Comparison of ENCODE assay signal across 11 cellular contexts in the genomic region with DNA sequence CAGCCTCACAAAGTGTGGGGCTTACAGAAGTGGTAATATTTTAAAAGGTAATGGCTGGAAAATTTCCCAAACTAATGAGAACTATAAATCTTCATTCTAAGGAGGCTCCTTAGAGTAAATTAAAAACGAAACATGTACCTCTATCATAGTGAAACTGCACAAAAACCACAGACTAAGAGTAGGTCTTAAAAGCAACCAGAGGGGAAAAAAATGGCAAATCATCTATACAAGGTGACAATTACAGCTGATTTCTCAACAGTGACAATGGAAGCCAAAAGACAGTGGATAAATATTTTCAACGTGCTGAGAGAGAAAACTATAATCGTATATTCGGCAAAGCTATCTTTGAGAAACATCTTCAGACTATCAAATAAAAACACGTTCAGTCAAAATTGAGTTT. TPM values are rescaled to one million over a fixed set of nuclear protein-coding genes. Genes with fewer than 3 reads are reported as not detected.
DNase-seq lines count a peak whose midpoint lies in the region; ATAC-seq and TF ChIP-seq lines count a peak whose summit lies in the region.
"Had no signal": no experiment of that assay in that cellular context is flagged by ENCODE, and none has a peak within 500 bp of the region (broad histone marks: within the 10 kb centered on the region; RNA-seq: fewer than 3 reads in every experiment).

No MANE protein-coding gene starts in this region.

- H3K9me2 ChIP-seq in MM.1S (replicated peaks; ENCODE audit: insufficient read depth, low read length) = no peaks in the 10 kb centered on the region

- H3K4me1 Mint-ChIP-seq in activated naive CD4-positive, alpha-beta T cell treated with anti-CD3 and anti-CD28 coated beads, Interleukin-2, amount 10 ng/mL, durations not matched to agents 7 days and 5 days = peaks cover 28% of the 10 kb centered on the region
- peaks cover 46% of the 10 kb centered on the region for H3K4me1 Mint-ChIP-seq in chondrocyte (ENCODE audit: low read depth)

- H3K9ac ChIP-seq in MM.1S (ENCODE audit: low read length) = no peak overlapping the region

- no peaks in the 10 kb centered on the region for H3F3A ChIP-seq in MM.1S (ENCODE audit: insufficient read depth, low read length)

- no peaks in the 10 kb centered on the region for H3K27me3 ChIP-seq in MM.1S (replicated peaks; ENCODE audit: insufficient read depth, low read length)
- H3K27me3 ChIP-seq: brain microvascular endothelial cell had no signal

- TF ChIP-seq CTCF in MM.1S (IDR thresholded peaks at IDR 0.05; ENCODE audit: low read length) = no peak
- TF ChIP-seq CTCF in chondrocyte (IDR thresholded peaks at IDR 0.05) = no peak

- H3K27ac Mint-ChIP-seq in activated naive CD4-positive, alpha-beta T cell treated with anti-CD3 and anti-CD28 coated beads, Interleukin-2, amount 10 ng/mL, durations not matched to agents 7 days and 5 days = peak overlapping the region; percentile 3
- no peak overlapping the region for H3K27ac Mint-ChIP-seq in chondrocyte (ENCODE audit: unreplicated experiment)

- H3K36me3 ChIP-seq in MM.1S (replicated peaks; ENCODE audit: insufficient read depth, low read length) = no peaks in the 10 kb centered on the region
- H3K36me3 ChIP-seq: brain microvascular endothelial cell had no signal

- peaks cover 27% of the 10 kb centered on the region for H3K9me3 Mint-ChIP-seq in activated naive CD4-positive, alpha-beta T cell treated with anti-CD3 and anti-CD28 coated beads, Interleukin-2, amount 10 ng/mL, durations not matched to agents 7 days and 5 days
- H3K9me3 Mint-ChIP-seq in chondrocyte (ENCODE audit: low read depth) = peaks cover 8% of the 10 kb centered on the region

- CTCF ChIA-PET in activated naive CD4-positive, alpha-beta T cell treated with anti-CD3 and anti-CD28 coated beads, Interleukin-2, amount 10 ng/mL, durations not matched to agents 7 days and 5 days (lab: Charles Lee) = no interaction called here

- no peaks in the 10 kb centered on the region for H3K79me2 ChIP-seq in MM.1S (ENCODE audit: low read length)

- peaks cover 57% of the 10 kb centered on the region for H3K36me3 Mint-ChIP-seq in activated naive CD4-positive, alpha-beta T cell treated with anti-CD3 and anti-CD28 coated beads, Interleukin-2, amount 10 ng/mL, durations not matched to agents 7 days and 5 days
- peaks cover 6% of the 10 kb centered on the region for H3K36me3 Mint-ChIP-seq in chondrocyte (ENCODE audit: low read depth)

- no peaks in the 10 kb centered on the region for H4K20me1 ChIP-seq in MM.1S (ENCODE audit: insufficient read depth, low read length)

- H2AFZ ChIP-seq in MM.1S (ENCODE audit: low read length) = no peak overlapping the region

- no peaks in the 10 kb centered on the region for H3K27me3 Mint-ChIP-seq in activated naive CD4-positive, alpha-beta T cell treated with anti-CD3 and anti-CD28 coated beads, Interleukin-2, amount 10 ng/mL, durations not matched to agents 7 days and 5 days
- no peaks in the 10 kb centered on the region for H3K27me3 Mint-ChIP-seq in chondrocyte (ENCODE audit: low read depth)

- no peak overlapping the region for H3K27ac ChIP-seq in MM.1S (ENCODE audit: low read length)
- H3K27ac ChIP-seq: brain microvascular endothelial cell had no signal

- no peak for DNase-seq in activated naive CD4-positive, alpha-beta T cell treated with anti-CD3 and anti-CD28 coated beads, Interleukin-2, amount 10 ng/mL, durations not matched to agents 7 days and 5 days
- no peak for DNase-seq in activated naive CD4-positive, alpha-beta T cell treated with Interleukin-2 at 50 U/mL for 16 hours
- peak; percentile 58 for DNase-seq in MM.1S
- no peak for DNase-seq in NCI-H2171 (lab: John Stamatoyannopoulos, UW)
- DNase-seq in activated gamma-delta T cell (lab: John Stamatoyannopoulos, UW) = no peak
- DNase-seq in NCI-H2227 treated with DMSO at 0.1 percent for 48 hours (lab: John Stamatoyannopoulos, UW) = no peak
- no peak for DNase-seq in chondrocyte (ENCODE audit: low spot score)
- DNase-seq: brain microvascular endothelial cell; NCI-H2029 treated with DMSO at 0.1 percent for 48 hours; stimulated activated CD4-positive, alpha-beta T cell treated with anti-CD3 and anti-CD28 coated beads, Interleukin-1b, Interleukin-23, amount 100 ng/mL, for 48 hours had no signal

- no peaks in the 10 kb centered on the region for H3K4me1 ChIP-seq in MM.1S (ENCODE audit: low read length)

- H3K4me2 ChIP-seq in MM.1S (ENCODE audit: low read depth, low read length) = no peak overlapping the region

- H3K4me3 Mint-ChIP-seq in activated naive CD4-positive, alpha-beta T cell treated with anti-CD3 and anti-CD28 coated beads, Interleukin-2, amount 10 ng/mL, durations not matched to agents 7 days and 5 days = no peak overlapping the region
- H3K4me3 Mint-ChIP-seq in chondrocyte (ENCODE audit: unreplicated experiment) = no peak overlapping the region

- H3K9me3 ChIP-seq in MM.1S (replicated peaks; ENCODE audit: insufficient read depth, low read length) = no peaks in the 10 kb centered on the region

- no peak overlapping the region for H3K4me3 ChIP-seq in MM.1S (ENCODE audit: low read length)

- ATAC-seq in GM21825 (IDR thresholded peaks at IDR 0.05; ENCODE audit: unreplicated experiment) = peak; percentile 87

RNA-seq across cellular contexts. Expression of a gene that starts 20.6 kb away (rescaled TPM):
- total RNA-seq in chondrocyte = 69.6 to 107 TPM (median 70.4 TPM) in 3 replicates
